ENCODE assay signal across 8 cellular contexts in genomic region chr11:116791002-116791812, GRCh38. TPM values are rescaled to one million over a fixed set of nuclear protein-coding genes. Genes with fewer than 3 reads are reported as not detected.
DNase-seq lines count a peak whose midpoint lies in the region; ATAC-seq and TF ChIP-seq lines count a peak whose summit lies in the region.

No MANE protein-coding gene starts in this region.

- peak overlapping the region; percentile 13 for H3K4me3 ChIP-seq in A673 (ENCODE audit: low read depth, low read length, poor library complexity, severe bottlenecking)

- peak; percentile 36 for ATAC-seq in GM21515 (IDR thresholded peaks at IDR 0.05; ENCODE audit: unreplicated experiment)
- peak; percentile 51 for ATAC-seq in left colon

- no peak overlapping the region for H3K27ac ChIP-seq in A673 (ENCODE audit: low read depth, low read length, poor library complexity, severe bottlenecking)

- H3K36me3 ChIP-seq in A673 (ENCODE audit: insufficient read depth, low read length, poor library complexity, severe bottlenecking): peaks cover 5% of the 10 kb centered on the region

- peaks cover 4% of the 10 kb centered on the region for H3K4me1 ChIP-seq in A673 (ENCODE audit: insufficient read depth, low read length, poor library complexity, severe bottlenecking)

- H3K27me3 ChIP-seq in A673 (replicated peaks; ENCODE audit: insufficient read depth, low read depth, low read length, poor library complexity): no peaks in the 10 kb centered on the region

- no TSS peak for BruUV-seq in A673 (replicated peaks; lab: Mats Ljungman, UMichigan)

- DNase-seq in A673 (ENCODE audit: low spot score) (peak; percentile 79), NCI-H446 (lab: John Stamatoyannopoulos, UW) (peak; percentile 55 to 66), cerebellar cortex (ENCODE audit: low spot score) (peak; percentile 81), left colon (peak; percentile 58 to 82), NCI-H2171 (lab: John Stamatoyannopoulos, UW) (no peak)
- DNase-seq in activated CD4-positive, alpha-beta T cell treated with anti-CD3 and anti-CD28 coated beads for 48 hours: peak; percentile 86
- peak; percentile 81 to 86 for DNase-seq in stimulated activated CD4-positive, alpha-beta T cell treated with anti-CD3 and anti-CD28 coated beads, Interleukin-2, amount 100 ng/mL, for 24 hours

- POLR2A ChIA-PET in A673 (lab: Charles Lee; ENCODE audit: low non-redundant PET): interaction anchor here (0.6 kb wide), 2 partner anchors 54 to 267 kb away, joined by 10 to 16 read pairs; no protein-coding TSS in a partner anchor

- intact Hi-C loops in A673 (cut with micrococcal nuclease; ENCODE audit: unreplicated experiment): loop anchor here (1.0 to 2.0 kb wide), 3 partner anchors 45 to 436 kb away; no protein-coding TSS in a partner anchor
- intact Hi-C loops in left colon (cut with DNase I, micrococcal nuclease): loop anchor here (5.0 to 10.0 kb wide), 2 partner anchors 314 to 316 kb away; no protein-coding TSS in a partner anchor

- CTCF ChIA-PET in A673 (lab: Charles Lee): interaction anchor here (0.5 to 3.0 kb wide), 10 partner anchors 20 to 435 kb away, joined by 3 to 56 read pairs (median 6); partner anchors contain the start of genes PAFAH1B2 and SIDT2

- peak; percentile 99 for TF ChIP-seq CTCF in A673 (conservative IDR thresholded peaks at IDR 0.05; ENCODE audit: low read depth, low read length)

- no peaks in the 10 kb centered on the region for H3K9me3 ChIP-seq in A673 (ENCODE audit: low read depth, low read length, poor library complexity, severe bottlenecking)

RNA-seq across cellular contexts. Expression of gene APOA5, which starts 0.5 kb away (rescaled TPM):
- total RNA-seq in A673 (2021) (not detected in 2 replicates), left colon (not detected)

RNA-seq across cellular contexts. Expression of gene ZPR1, which starts 3.4 kb away (rescaled TPM):
- total RNA-seq in A673 (2021): 100 and 109 TPM in 2 replicates
- total RNA-seq in left colon: 10 to 100 TPM; 28.4 to 30.9 TPM

RNA-seq across cellular contexts. Expression of gene BUD13, which starts 18.4 kb away (rescaled TPM):
- total RNA-seq in A673 (2021) (38.7 and 39.4 TPM in 2 replicates), left colon (10 to 100 TPM; 14.0 TPM)

RNA-seq across cellular contexts. Expression of gene APOA4, which starts 31.9 kb away (rescaled TPM):
- not detected in 2 replicates for total RNA-seq in A673 (2021)
- not detected for total RNA-seq in left colon

RNA-seq across cellular contexts. Expression of gene APOC3, which starts 38.5 kb away (rescaled TPM):
- not detected in 2 replicates for total RNA-seq in A673 (2021)
- not detected for total RNA-seq in left colon
